19 cellular contexts compared by ENCODE assay signal in genomic region chr3:195693428-195694216, GRCh38. TPM values are rescaled to one million over a fixed set of nuclear protein-coding genes. Genes with fewer than 3 reads are reported as not detected.
A peak's percentile ranks its signal among the peaks of the same experiment; 100 is the strongest.
DNase-seq lines count a peak whose midpoint lies in the region; ATAC-seq and TF ChIP-seq lines count a peak whose summit lies in the region.
"Had no signal": no experiment of that assay in that cellular context is flagged by ENCODE, and none has a peak within 500 bp of the region (broad histone marks: within the 10 kb centered on the region; RNA-seq: fewer than 3 reads in every experiment).

No MANE protein-coding gene starts in this region.

- H3K27me3 ChIP-seq in WERI-Rb-1 (ENCODE audit: insufficient read depth, low read depth, severe bottlenecking), result no peaks in the 10 kb centered on the region
- no peaks in the 10 kb centered on the region for H3K27me3 ChIP-seq in hepatocyte
- H3K27me3 ChIP-seq: BLaER1, MG63 had no signal

- peak overlapping the region in 1 of 2 donors; percentile 44 for H3K27ac Mint-ChIP-seq in natural killer cell treated with Interleukin-12 subunit alpha and Interleukin-12 subunit beta and Interleukin-15 and Interleukin-18, amount 100 ng/mL, for 72 hours
- no peak overlapping the region for H3K27ac Mint-ChIP-seq in natural killer cell
- H3K27ac Mint-ChIP-seq in central memory CD8-positive, alpha-beta T cell (ENCODE audit: low read depth), result peak overlapping the region; percentile 14
- peak overlapping the region; percentile 87 for H3K27ac Mint-ChIP-seq in stimulated activated memory B cell treated with anti-CD40 and anti-IgM and Interleukin-4, amounts not matched to agents 10 μg/mL and 1 μg/mL and 100 μg/mL, for 72 hours

- no peaks in the 10 kb centered on the region for H4K20me1 ChIP-seq in hepatocyte (ENCODE audit: insufficient read depth, poor library complexity, severe bottlenecking)
- H4K20me1 ChIP-seq: BLaER1 had no signal

- peaks cover 42% of the 10 kb centered on the region for H3K36me3 Mint-ChIP-seq in natural killer cell treated with Interleukin-12 subunit alpha and Interleukin-12 subunit beta and Interleukin-15 and Interleukin-18, amount 100 ng/mL, for 72 hours
- peaks cover 25% of the 10 kb centered on the region for H3K36me3 Mint-ChIP-seq in natural killer cell
- H3K36me3 Mint-ChIP-seq in central memory CD8-positive, alpha-beta T cell (ENCODE audit: insufficient read depth), result peaks cover 33% of the 10 kb centered on the region
- H3K36me3 Mint-ChIP-seq in stimulated activated memory B cell treated with anti-CD40 and anti-IgM and Interleukin-4, amounts not matched to agents 10 μg/mL and 1 μg/mL and 100 μg/mL, for 72 hours, result peaks cover 61% of the 10 kb centered on the region

- H3K27ac ChIP-seq in WERI-Rb-1, result peak overlapping the region; percentile 7; the same call in 1 of the 2 replicates
- H3K27ac ChIP-seq in hepatocyte, result no peak overlapping the region
- H3K27ac ChIP-seq: BLaER1 had no signal

- no peaks in the 10 kb centered on the region for H3K9me3 Mint-ChIP-seq in natural killer cell treated with Interleukin-12 subunit alpha and Interleukin-12 subunit beta and Interleukin-15 and Interleukin-18, amount 100 ng/mL, for 72 hours
- no peaks in the 10 kb centered on the region for H3K9me3 Mint-ChIP-seq in natural killer cell
- no peaks in the 10 kb centered on the region for H3K9me3 Mint-ChIP-seq in central memory CD8-positive, alpha-beta T cell
- H3K9me3 Mint-ChIP-seq in stimulated activated memory B cell treated with anti-CD40 and anti-IgM and Interleukin-4, amounts not matched to agents 10 μg/mL and 1 μg/mL and 100 μg/mL, for 72 hours, result no peaks in the 10 kb centered on the region

- H3K4me1 ChIP-seq in hepatocyte (ENCODE audit: insufficient read depth), result peaks cover 4% of the 10 kb centered on the region

- ATAC-seq in natural killer cell treated with Interleukin-12 subunit alpha and Interleukin-12 subunit beta and Interleukin-15 and Interleukin-18, amount 100 ng/mL, for 72 hours, result no peak
- no peak for ATAC-seq in natural killer cell
- no peak for ATAC-seq in central memory CD8-positive, alpha-beta T cell (replicated peaks; ENCODE audit: extremely low read depth, poor library complexity, severe bottlenecking)
- no peak for ATAC-seq in stimulated activated memory B cell treated with anti-CD40 and anti-IgM and Interleukin-4, amounts not matched to agents 10 μg/mL and 1 μg/mL and 100 μg/mL, for 72 hours
- ATAC-seq: HepG2 had no signal

- H3K27me3 Mint-ChIP-seq in natural killer cell treated with Interleukin-12 subunit alpha and Interleukin-12 subunit beta and Interleukin-15 and Interleukin-18, amount 100 ng/mL, for 72 hours, result no peaks in the 10 kb centered on the region
- H3K27me3 Mint-ChIP-seq in natural killer cell (ENCODE audit: low read depth in 2 of 2), result no peaks in the 10 kb centered on the region
- H3K27me3 Mint-ChIP-seq in central memory CD8-positive, alpha-beta T cell, result no peaks in the 10 kb centered on the region
- H3K27me3 Mint-ChIP-seq in stimulated activated memory B cell treated with anti-CD40 and anti-IgM and Interleukin-4, amounts not matched to agents 10 μg/mL and 1 μg/mL and 100 μg/mL, for 72 hours, result no peaks in the 10 kb centered on the region

- no peaks in the 10 kb centered on the region for H3K9me2 ChIP-seq in hepatocyte (replicated peaks; ENCODE audit: insufficient read depth)

- no peak overlapping the region for H3K4me3 Mint-ChIP-seq in natural killer cell treated with Interleukin-12 subunit alpha and Interleukin-12 subunit beta and Interleukin-15 and Interleukin-18, amount 100 ng/mL, for 72 hours
- H3K4me3 Mint-ChIP-seq in natural killer cell, result no peak overlapping the region
- H3K4me3 Mint-ChIP-seq in central memory CD8-positive, alpha-beta T cell, result no peak overlapping the region
- H3K4me3 Mint-ChIP-seq in stimulated activated memory B cell treated with anti-CD40 and anti-IgM and Interleukin-4, amounts not matched to agents 10 μg/mL and 1 μg/mL and 100 μg/mL, for 72 hours, result no peak overlapping the region

- H3K79me2 ChIP-seq in hepatocyte, result no peaks in the 10 kb centered on the region

- no peak overlapping the region for H2AFZ ChIP-seq in hepatocyte

- no peaks in the 10 kb centered on the region for H3K9me3 ChIP-seq in WERI-Rb-1 (ENCODE audit: severe bottlenecking)
- no peaks in the 10 kb centered on the region for H3K9me3 ChIP-seq in hepatocyte (ENCODE audit: low read depth)
- H3K9me3 ChIP-seq: BLaER1, MG63 had no signal

- WGBS in hepatocyte (ENCODE audit: low lambda C conversion rate, missing lambda C conversion rate), result 84% methylated on average over 13 of the region's 13 CpGs

- peaks cover 22% of the 10 kb centered on the region in 2 donors for H3K4me1 Mint-ChIP-seq in natural killer cell treated with Interleukin-12 subunit alpha and Interleukin-12 subunit beta and Interleukin-15 and Interleukin-18, amount 100 ng/mL, for 72 hours (ENCODE audit: low read depth in 2 of 2)
- H3K4me1 Mint-ChIP-seq in natural killer cell, result peaks cover 0 to 5% of the 10 kb centered on the region in 2 donors
- H3K4me1 Mint-ChIP-seq in central memory CD8-positive, alpha-beta T cell, result no peaks in the 10 kb centered on the region
- H3K4me1 Mint-ChIP-seq in stimulated activated memory B cell treated with anti-CD40 and anti-IgM and Interleukin-4, amounts not matched to agents 10 μg/mL and 1 μg/mL and 100 μg/mL, for 72 hours, result peaks cover 33% of the 10 kb centered on the region

- DNase-seq in natural killer cell treated with Interleukin-12 subunit alpha and Interleukin-12 subunit beta and Interleukin-15 and Interleukin-18, amount 100 ng/mL, for 72 hours (ENCODE audit: low spot score), result peak; percentile 53
- DNase-seq in natural killer cell (no peak), WERI-Rb-1 (no peak), activated gamma-delta T cell (lab: John Stamatoyannopoulos, UW) (no peak), hepatocyte (ENCODE audit: low spot score) (no peak), dermis blood vessel endothelial cell (no peak)
- no peak for DNase-seq in central memory CD8-positive, alpha-beta T cell (ENCODE audit: low spot score in 2 of 2)
- DNase-seq: DMS153, EL, HCEC 1CT, MG63, NCI-H1105 treated with DMSO at 0.1 percent for 48 hours, NCI-H187 treated with DMSO at 0.1 percent for 48 hours, NCI-H2171, NCI-H510A, SIG-M5 had no signal

- no peak for TF ChIP-seq CTCF in natural killer cell (IDR thresholded peaks at IDR 0.05)
- no peak for TF ChIP-seq CTCF in WERI-Rb-1 (IDR thresholded peaks at IDR 0.05; ENCODE audit: low read depth, low read length)
- TF ChIP-seq CTCF in hepatocyte (IDR thresholded peaks at IDR 0.05; ENCODE audit: poor library complexity), result no peak

- intact Hi-C loops in natural killer cell (cut with micrococcal nuclease), result no loop called here

- H3K4me3 ChIP-seq in WERI-Rb-1 (ENCODE audit: low read depth, low read length), result no peak overlapping the region
- no peak overlapping the region for H3K4me3 ChIP-seq in hepatocyte
- H3K4me3 ChIP-seq: BLaER1, MG63 had no signal

- H3K4me2 ChIP-seq in hepatocyte, result no peak overlapping the region
- H3K4me2 ChIP-seq: BLaER1 had no signal

- peaks cover 18% of the 10 kb centered on the region for H3K36me3 ChIP-seq in WERI-Rb-1
- H3K36me3 ChIP-seq in hepatocyte (replicated peaks; ENCODE audit: insufficient read depth, low read depth), result no peaks in the 10 kb centered on the region

RNA-seq across cellular contexts. Expression of gene MUC20, which starts 27.2 kb away (rescaled TPM):
- 1 to 10 TPM; 2.4 to 3.5 TPM for total RNA-seq in natural killer cell treated with Interleukin-12 subunit alpha and Interleukin-12 subunit beta and Interleukin-15 and Interleukin-18, amount 100 ng/mL, for 72 hours
- 10 to 100 TPM in 1 of 3 donors, 1 to 10 TPM in 2; 4.1 to 11.4 (median 5.9) TPM for total RNA-seq in natural killer cell
- 3.5 and 4.5 TPM in 2 replicates for total RNA-seq in hepatocyte
- 8.2 and 15.3 TPM in 2 replicates for polyA plus RNA-seq in hepatocyte
- total RNA-seq in dermis blood vessel endothelial cell, result 0.51 TPM in 1 of 2 replicates, not detected in the other

Comparison
In these comparisons a context has a peak if more than half of its experiments do, and no peak if none do; other contexts are left out.
1. H3K27ac Mint-ChIP-seq: peak in central memory CD8-positive, alpha-beta T cell (single experiment) and stimulated activated memory B cell treated with anti-CD40 and anti-IgM and Interleukin-4, amounts not matched to agents 10 μg/mL and 1 μg/mL and 100 μg/mL, for 72 hours (single experiment); none in natural killer cell (0 of 2).